Comparison of ENCODE assay signal across 8 cellular contexts in the genomic region with DNA sequence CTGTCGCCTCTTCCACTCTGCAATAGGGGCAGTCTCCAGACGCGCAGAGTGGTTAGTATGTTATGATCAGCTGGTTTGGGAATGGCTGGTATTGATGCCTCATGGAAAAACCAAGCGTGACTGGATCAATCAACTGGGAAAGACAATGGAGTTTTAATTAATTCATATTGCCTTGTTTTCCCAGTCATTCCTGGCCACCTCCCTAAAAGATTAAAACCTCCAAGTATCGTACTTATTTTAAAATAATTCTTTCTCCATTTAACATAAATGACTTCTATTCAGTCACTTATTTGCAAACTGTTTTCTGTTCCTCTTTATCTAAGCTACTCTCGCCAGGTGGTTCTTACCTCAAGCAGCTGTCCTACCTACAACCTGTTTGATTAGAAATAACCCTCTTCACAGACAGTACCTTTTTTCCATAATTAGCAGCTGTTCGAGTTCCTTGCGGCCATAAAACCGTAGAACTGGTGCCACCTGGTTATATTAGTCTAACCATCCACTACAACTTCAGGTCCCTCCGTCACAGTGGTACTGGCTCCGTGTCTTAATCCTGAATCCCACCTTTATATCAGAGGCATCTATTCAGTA. TPM values are rescaled to one million over a fixed set of nuclear protein-coding genes. Genes with fewer than 3 reads are reported as not detected.
DNase-seq lines count a peak whose midpoint lies in the region; ATAC-seq and TF ChIP-seq lines count a peak whose summit lies in the region.

No MANE protein-coding gene starts in this region.

- no peaks in the 10 kb centered on the region for H3K9me3 Mint-ChIP-seq in activated naive CD8-positive, alpha-beta T cell treated with anti-CD3 and anti-CD28 coated beads for 36 hours

- TF ChIP-seq CTCF in GM06990 (IDR thresholded peaks at IDR 0.05; ENCODE audit: insufficient read depth, low read length, poor library complexity, severe bottlenecking) = no peak
- no peak for TF ChIP-seq CTCF in lower leg skin (IDR thresholded peaks at IDR 0.05)
- no peak for TF ChIP-seq CTCF in uterus (IDR thresholded peaks at IDR 0.05)

- peak overlapping the region; percentile 82 for H3K4me3 Mint-ChIP-seq in activated naive CD8-positive, alpha-beta T cell treated with anti-CD3 and anti-CD28 coated beads for 36 hours

- peak overlapping the region; percentile 58 to 69 for H3K27ac ChIP-seq in uterus

- H3K27me3 ChIP-seq in GM06990 (replicated peaks; ENCODE audit: control insufficient read depth, insufficient read depth, low read length) (no peaks in the 10 kb centered on the region), uterus (no peaks in the 10 kb centered on the region)

- intact Hi-C loops in lower leg skin (cut with DNase I; ENCODE audit: low total_unique reads) (no loop called here), uterus (cut with DNase I; ENCODE audit: low total_unique reads) (no loop called here)

- H3K9me3 ChIP-seq in uterus = no peaks in the 10 kb centered on the region

- peak; percentile 70 for DNase-seq in GM06990 (ENCODE audit: extremely low read depth, insufficient read length)
- no peak for DNase-seq in activated naive CD8-positive, alpha-beta T cell treated with anti-CD3 and anti-CD28 coated beads for 36 hours
- DNase-seq in lower leg skin (ENCODE audit: low spot score in 2 of 2) = no peak
- DNase-seq in uterus = no peak
- DNase-seq in cerebellum (ENCODE audit: low spot score) = no peak
- no peak for DNase-seq in cerebellar cortex (ENCODE audit: low spot score)

- peaks cover 59% of the 10 kb centered on the region for H3K27me3 Mint-ChIP-seq in activated naive CD8-positive, alpha-beta T cell treated with anti-CD3 and anti-CD28 coated beads for 36 hours

- no peaks in the 10 kb centered on the region for H3K4me1 ChIP-seq in uterus

- TF ChIP-seq POLR2A in lower leg skin (IDR thresholded peaks at IDR 0.05) (no peak), uterus (IDR thresholded peaks at IDR 0.05) (no peak)

- peaks cover 14% of the 10 kb centered on the region for H3K4me1 Mint-ChIP-seq in activated naive CD8-positive, alpha-beta T cell treated with anti-CD3 and anti-CD28 coated beads for 36 hours

- peaks cover 1% of the 10 kb centered on the region; the same call in 1 of the 2 replicates for H3K36me3 ChIP-seq in GM06990 (ENCODE audit: control insufficient read depth, insufficient read depth, low read length)
- no peaks in the 10 kb centered on the region for H3K36me3 ChIP-seq in uterus

- peaks cover 2% of the 10 kb centered on the region for H3K36me3 Mint-ChIP-seq in activated naive CD8-positive, alpha-beta T cell treated with anti-CD3 and anti-CD28 coated beads for 36 hours

- H3K4me3 ChIP-seq in GM06990 (replicated peaks; ENCODE audit: low read depth, low read length) (peak overlapping the region; percentile 96), lower leg skin (ENCODE audit: low read depth, poor library complexity, severe bottlenecking) (peak overlapping the region; percentile 50), uterus (peak overlapping the region; percentile 49 to 59)

- 10 to 11% methylated on average over 11 of the region's 11 CpGs for WGBS in lower leg skin, 2 donors

- H3K27ac Mint-ChIP-seq in activated naive CD8-positive, alpha-beta T cell treated with anti-CD3 and anti-CD28 coated beads for 36 hours = no peak overlapping the region

- ATAC-seq in GM19468 (IDR thresholded peaks at IDR 0.05; ENCODE audit: extremely low read depth, unreplicated experiment) (peak; percentile 51), HG03521 (IDR thresholded peaks at IDR 0.05; ENCODE audit: unreplicated experiment) (peak; percentile 72)

RNA-seq across cellular contexts. Expression of gene ZNF215, which starts 0.9 kb away (rescaled TPM):
- 1 to 10 TPM; 2.4 to 2.5 TPM for total RNA-seq in activated naive CD8-positive, alpha-beta T cell treated with anti-CD3 and anti-CD28 coated beads for 36 hours
- total RNA-seq in lower leg skin (1 to 10 TPM in 1 of 4 donors, under 1 TPM in 2, not detected in 1; 0.36 to 2.8 (median 0.51) TPM), uterus (1 to 10 TPM in 2 of 4 donors, under 1 TPM in 2; 0.77 to 3.2 (median 1.9) TPM), cerebellum (7.8 TPM)

RNA-seq across cellular contexts. Expression of gene OR2D3, which starts 6.3 kb away (rescaled TPM):
- not detected for total RNA-seq in activated naive CD8-positive, alpha-beta T cell treated with anti-CD3 and anti-CD28 coated beads for 36 hours
- not detected for total RNA-seq in lower leg skin
- total RNA-seq in uterus = not detected
- not detected for total RNA-seq in cerebellum

RNA-seq across cellular contexts. Expression of gene OR2D2, which starts 34.8 kb away (rescaled TPM):
- total RNA-seq in activated naive CD8-positive, alpha-beta T cell treated with anti-CD3 and anti-CD28 coated beads for 36 hours = not detected
- total RNA-seq in lower leg skin (not detected), uterus (under 1 TPM in 1 of 4 donors, not detected in 3; 0.28 TPM), cerebellum (4.8 TPM)

RNA-seq across cellular contexts. Expression of gene OR10A4, which starts 50.7 kb away (rescaled TPM):
- not detected for total RNA-seq in activated naive CD8-positive, alpha-beta T cell treated with anti-CD3 and anti-CD28 coated beads for 36 hours
- total RNA-seq in lower leg skin = not detected
- total RNA-seq in uterus = not detected
- total RNA-seq in cerebellum = not detected
